13 cellular contexts compared by ENCODE assay signal in the genomic region with DNA sequence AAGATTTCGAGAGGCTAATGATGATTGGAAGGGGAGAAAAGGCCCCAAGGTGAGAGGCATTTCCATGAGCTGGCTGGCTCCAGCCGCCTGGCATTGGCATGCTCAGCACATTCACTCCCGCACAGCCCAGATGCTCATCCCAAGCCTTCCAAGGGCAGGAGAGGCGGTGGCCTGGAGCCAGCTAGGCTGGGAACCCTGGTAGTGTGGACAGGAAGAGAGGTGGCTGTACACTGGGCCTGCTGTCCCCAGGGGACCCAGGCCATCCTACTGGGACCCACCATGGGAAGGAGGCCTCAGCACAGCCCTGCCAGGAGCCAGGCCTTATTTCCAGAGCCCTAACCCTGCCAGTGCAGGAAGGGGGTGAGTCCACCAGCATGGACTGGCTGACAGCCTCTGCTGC.
DNase-seq lines count a peak whose midpoint lies in the region; ATAC-seq and TF ChIP-seq lines count a peak whose summit lies in the region.
"Had no signal": no experiment of that assay in that cellular context is flagged by ENCODE, and none has a peak within 500 bp of the region (broad histone marks: within the 10 kb centered on the region; RNA-seq: fewer than 3 reads in every experiment).

No MANE protein-coding gene starts in this region.

- H3K4me1 ChIP-seq in GM23248 (ENCODE audit: insufficient read depth) (peaks cover 28% of the 10 kb centered on the region), PC-3 (ENCODE audit: insufficient read depth, low read length) (peaks cover 40% of the 10 kb centered on the region), gastroesophageal sphincter (peaks cover 0 to 22% (median 0%) of the 10 kb centered on the region in 3 donors), spleen (peaks cover 0 to 6% (median 0%) of the 10 kb centered on the region in 6 donors), mesendoderm (ENCODE audit: control insufficient read depth, low read depth, low read length) (peaks cover 6% of the 10 kb centered on the region)

- no peak overlapping the region for H2AFZ ChIP-seq in GM23248
- peak overlapping the region; percentile 32; the same call in 1 of the 2 replicates for H2AFZ ChIP-seq in PC-3 (ENCODE audit: low read length)

- no peaks in the 10 kb centered on the region for H3K27me3 ChIP-seq in GM23248 (replicated peaks; ENCODE audit: insufficient read depth)
- no peaks in the 10 kb centered on the region for H3K27me3 ChIP-seq in PC-3 (ENCODE audit: low read length)
- no peaks in the 10 kb centered on the region for H3K27me3 ChIP-seq in gastroesophageal sphincter
- H3K27me3 ChIP-seq in spleen (replicated peaks in 1 of 7): no peaks in the 10 kb centered on the region
- H3K27me3 ChIP-seq in mesendoderm (ENCODE audit: insufficient read depth, low read length, poor library complexity): no peaks in the 10 kb centered on the region

- H2BK15ac ChIP-seq in mesendoderm (replicated peaks; ENCODE audit: low read depth): no peak overlapping the region

- TF ChIP-seq CTCF in PC-3 (conservative IDR thresholded peaks at IDR 0.05; ENCODE audit: low read depth, low read length): no peak
- no peak for TF ChIP-seq CTCF in gastroesophageal sphincter (IDR thresholded peaks at IDR 0.05)
- no peak for TF ChIP-seq CTCF in spleen (IDR thresholded peaks at IDR 0.05 in 8 of 11, conservative IDR thresholded peaks at IDR 0.05 in 3 of 11)

- no peak overlapping the region for H3K4me3 ChIP-seq in GM23248
- no peak overlapping the region for H3K4me3 ChIP-seq in PC-3 (ENCODE audit: low read length)
- no peak overlapping the region for H3K4me3 ChIP-seq in gastroesophageal sphincter
- no peak overlapping the region for H3K4me3 ChIP-seq in spleen
- H3K4me3 ChIP-seq in mesendoderm (ENCODE audit: low read length): no peak overlapping the region

- H2BK5ac ChIP-seq in mesendoderm (ENCODE audit: low read length): no peak overlapping the region

- 47 to 73% methylated on average over 4 of the region's 4 CpGs for WGBS in GM23248 (ENCODE audit: low coverage in 1 of 2, low lambda C conversion rate in 2 of 2, missing lambda C conversion rate in 2 of 2), 2 experiments
- 100% methylated on average over 1 of the region's 4 CpGs; no CpG with 5 or more reads in 1 of the 2 donors for WGBS in gastroesophageal sphincter (ENCODE audit: low coverage in 1 of 2), 2 donors
- 66 to 100% (median 79%) methylated on average over 1 to 4 of the region's 4 CpGs for WGBS in spleen, 5 donors
- no CpG with 5 or more reads among the region's 4 CpGs for WGBS in mesendoderm (ENCODE audit: extremely low coverage, insufficient coverage, low lambda C conversion rate)

- no peak overlapping the region for H3K23ac ChIP-seq in mesendoderm (ENCODE audit: low read length)

- peaks cover 24% of the 10 kb centered on the region for H3F3A ChIP-seq in GM23248 (ENCODE audit: insufficient read depth)
- H3F3A ChIP-seq in PC-3 (ENCODE audit: low read length, unreplicated experiment): peaks cover 9% of the 10 kb centered on the region

- H3K9me3 ChIP-seq in GM23248 (ENCODE audit: low read depth): no peaks in the 10 kb centered on the region
- H3K9me3 ChIP-seq in PC-3 (ENCODE audit: low read length): no peaks in the 10 kb centered on the region
- no peaks in the 10 kb centered on the region for H3K9me3 ChIP-seq in gastroesophageal sphincter
- H3K9me3 ChIP-seq in spleen: no peaks in the 10 kb centered on the region

- H3K9ac ChIP-seq in GM23248 (no peak overlapping the region), PC-3 (ENCODE audit: low read length) (peak overlapping the region; percentile 54; the same call in 1 of the 2 replicates), mesendoderm (ENCODE audit: low read length) (no peak overlapping the region)

- POLR2A ChIA-PET in PC-3 (lab: Charles Lee; ENCODE audit: unreplicated experiment): interaction anchor here (0.6 kb wide), 2 partner anchors 24 to 1168 kb away, joined by 3 read pairs; no protein-coding TSS in a partner anchor

- no TSS peak for BruUV-seq in PC-3 (replicated peaks; lab: Mats Ljungman, UMichigan)

- no peak overlapping the region for H3K18ac ChIP-seq in mesendoderm (ENCODE audit: low read length)

- intact Hi-C loops in PC-3 (cut with micrococcal nuclease) (loop anchor here (5.0 to 10.0 kb wide), 2 partner anchors 105 to 177 kb away; a partner anchor contains a TSS), spleen (cut with DNase I; ENCODE audit: low total_unique reads) (no loop called here)

- no peak overlapping the region for H2BK120ac ChIP-seq in mesendoderm (ENCODE audit: low read depth, low read length)

- H3K36me3 ChIP-seq in GM23248 (ENCODE audit: low read depth) (no peaks in the 10 kb centered on the region), PC-3 (ENCODE audit: low read depth, low read length) (no peaks in the 10 kb centered on the region), gastroesophageal sphincter (no peaks in the 10 kb centered on the region), spleen (no peaks in the 10 kb centered on the region), mesendoderm (ENCODE audit: control insufficient read depth, insufficient read depth, low read length) (no peaks in the 10 kb centered on the region)

- TF ChIP-seq POLR2A in gastroesophageal sphincter (IDR thresholded peaks at IDR 0.05): no peak
- no peak for TF ChIP-seq POLR2A in spleen (IDR thresholded peaks at IDR 0.05)

- no peak for TF ChIP-seq EP300 in gastroesophageal sphincter (IDR thresholded peaks at IDR 0.05)

- H3K4me2 ChIP-seq in GM23248 (ENCODE audit: unreplicated experiment) (peak overlapping the region; percentile 42), PC-3 (ENCODE audit: low read length) (peak overlapping the region; percentile 84), mesendoderm (ENCODE audit: low read length) (no peak overlapping the region)

- no peak overlapping the region for H4K8ac ChIP-seq in mesendoderm (ENCODE audit: low read depth, low read length)

- no peaks in the 10 kb centered on the region for H3K9me2 ChIP-seq in GM23248 (ENCODE audit: insufficient read depth)
- H3K9me2 ChIP-seq in PC-3 (replicated peaks; ENCODE audit: low read length): no peaks in the 10 kb centered on the region

- peak overlapping the region; percentile 70 for H3K27ac ChIP-seq in GM23248
- H3K27ac ChIP-seq in PC-3 (ENCODE audit: low read length): peak overlapping the region; percentile 93
- H3K27ac ChIP-seq in gastroesophageal sphincter: peak overlapping the region in 3 of 4 donors; percentile 76 to 82 (median 77)
- H3K27ac ChIP-seq in spleen: no peak overlapping the region
- H3K27ac ChIP-seq in mesendoderm (ENCODE audit: low read depth, low read length): no peak overlapping the region
- H3K27ac ChIP-seq: C4-2B had no signal

- H2AK5ac ChIP-seq in mesendoderm (ENCODE audit: low read length): no peak overlapping the region

- H3K79me2 ChIP-seq in GM23248 (ENCODE audit: insufficient read depth) (no peaks in the 10 kb centered on the region), PC-3 (ENCODE audit: low read length) (no peaks in the 10 kb centered on the region), mesendoderm (ENCODE audit: control insufficient read depth, insufficient read depth, low read length) (no peaks in the 10 kb centered on the region)

- H4K20me1 ChIP-seq in GM23248 (ENCODE audit: insufficient read depth): no peaks in the 10 kb centered on the region
- H4K20me1 ChIP-seq in PC-3 (ENCODE audit: low read length): no peaks in the 10 kb centered on the region

- CTCF ChIA-PET in PC-3 (lab: Charles Lee): no interaction called here

- ATAC-seq in PC-3 (no peak), gastroesophageal sphincter (no peak), GM21423 (IDR thresholded peaks at IDR 0.05; ENCODE audit: unreplicated experiment) (no peak)
- ATAC-seq: activated T-cell treated with anti-CD3 and anti-CD28 coated beads, Interleukin-2, amount 50 U/mL, for 4 hours had no signal

- no peak overlapping the region for H3K56ac ChIP-seq in mesendoderm (ENCODE audit: low read length)

- in situ Hi-C loops in GM23248 (cut with MboI): no loop called here

- no peak overlapping the region for H4K5ac ChIP-seq in mesendoderm (ENCODE audit: low read length)

- peak; percentile 33 for DNase-seq in GM23248
- peak; percentile 12 for DNase-seq in PC-3
- DNase-seq in spleen: peak; percentile 41
- no peak for DNase-seq in activated naive CD4-positive, alpha-beta T cell treated with anti-CD3 and anti-CD28 coated beads, Interleukin-2, amount 50 U/mL, for 16 hours
- DNase-seq in mesendoderm: no peak
- DNase-seq: activated CD4-positive, alpha-beta T cell treated with anti-CD3 and anti-CD28 coated beads, Interleukin-2, amount 50 U/mL, for 48 hours; activated T-cell treated with anti-CD3 and anti-CD28 coated beads, Interleukin-2, amount 50 U/mL, for 4 hours; effector memory CD4-positive, alpha-beta T cell; NCI-H1092; NCI-H2227 treated with DMSO at 0.1 percent for 48 hours had no signal

- no peak overlapping the region for H3K4ac ChIP-seq in mesendoderm (ENCODE audit: low read depth, low read length)

- no peaks in the 10 kb centered on the region for H3K79me1 ChIP-seq in mesendoderm (ENCODE audit: low read length)

Comparison
In these comparisons a context has a peak if more than half of its experiments do, and no peak if none do; other contexts are left out.
1. DNase-seq: peak in GM23248 (single experiment), PC-3 (single experiment) and spleen (single experiment); none in activated naive CD4-positive, alpha-beta T cell treated with anti-CD3 and anti-CD28 coated beads, Interleukin-2, amount 50 U/mL, for 16 hours (single experiment) and mesendoderm (single experiment).
2. H3K27ac ChIP-seq: peak in GM23248 (single experiment), PC-3 (single experiment) and gastroesophageal sphincter (3 of 4); none in spleen (0 of 8) and mesendoderm (single experiment).